ENCODE assay signal across 32 cellular contexts in the genomic region with DNA sequence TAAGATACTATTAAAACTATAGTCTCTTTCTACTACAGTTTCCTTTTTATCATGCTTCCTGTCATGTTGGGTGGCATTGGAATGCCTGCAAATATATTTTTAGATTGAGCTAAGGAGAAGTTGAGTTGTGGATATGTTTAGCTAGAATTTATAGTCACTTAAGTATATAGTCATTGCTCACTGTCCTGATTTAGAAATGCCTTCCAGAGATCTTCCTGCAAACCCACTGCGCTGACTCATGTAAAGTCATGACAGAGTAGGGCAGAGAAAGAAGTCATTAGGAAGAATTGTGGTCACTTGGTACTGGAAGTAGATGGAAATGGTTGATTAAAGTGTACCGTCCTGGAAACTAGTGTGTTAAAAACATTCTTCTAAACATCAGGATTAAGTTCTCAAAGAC.
DNase-seq lines count a peak whose midpoint lies in the region; ATAC-seq and TF ChIP-seq lines count a peak whose summit lies in the region.
"Had no signal": no experiment of that assay in that cellular context is flagged by ENCODE, and none has a peak within 500 bp of the region (broad histone marks: within the 10 kb centered on the region; RNA-seq: fewer than 3 reads in every experiment).

No MANE protein-coding gene starts in this region.

- H3K9me3 ChIP-seq in Karpas-422 (ENCODE audit: low read length) = no peaks in the 10 kb centered on the region; the same call in none of the 2 replicates
- H3K9me3 ChIP-seq: BLaER1, body of pancreas, esophagus squamous epithelium, gastrocnemius medialis, pancreas, suprapubic skin, upper lobe of right lung had no signal

- TF ChIP-seq CTCF in GM23338 (conservative IDR thresholded peaks at IDR 0.05; ENCODE audit: low read depth in 2 of 2) (no peak), epithelial cell of esophagus (IDR thresholded peaks at IDR 0.05; ENCODE audit: insufficient read depth, low read depth, low read length, missing control alignments) (no peak), retinal pigment epithelial cell (conservative IDR thresholded peaks at IDR 0.05; ENCODE audit: low read depth, low read length) (no peak), CD14-positive monocyte (IDR thresholded peaks at IDR 0.05) (no peak)

- ATAC-seq in GM23338 (no peak), GM21619 (IDR thresholded peaks at IDR 0.05; ENCODE audit: unreplicated experiment) (no peak), GM21423 (IDR thresholded peaks at IDR 0.05; ENCODE audit: unreplicated experiment) (no peak)
- ATAC-seq: body of pancreas, gastrocnemius medialis, HepG2, left cardiac atrium, Panc1, pancreas, upper lobe of right lung had no signal

- H4K20me1 ChIP-seq in GM23338 (replicated peaks; ENCODE audit: insufficient read depth) (no peaks in the 10 kb centered on the region), Karpas-422 (ENCODE audit: insufficient read depth, low read depth, low read length) (no peaks in the 10 kb centered on the region)
- H4K20me1 ChIP-seq: BLaER1 had no signal

- H3K4me3 ChIP-seq in GM23338 = no peak overlapping the region
- no peak overlapping the region for H3K4me3 ChIP-seq in epithelial cell of esophagus (ENCODE audit: low read length)
- no peak overlapping the region for H3K4me3 ChIP-seq in retinal pigment epithelial cell (ENCODE audit: low read length)
- H3K4me3 ChIP-seq in Karpas-422 (ENCODE audit: low read length) = no peak overlapping the region
- H3K4me3 ChIP-seq: BLaER1, body of pancreas, dorsolateral prefrontal cortex, esophagus squamous epithelium, gastrocnemius medialis, pancreas, suprapubic skin, upper lobe of right lung had no signal

- H3K4me3 Mint-ChIP-seq in GM23338 = no peak overlapping the region
- no peak overlapping the region for H3K4me3 Mint-ChIP-seq in CD14-positive monocyte
- H3K4me3 Mint-ChIP-seq: neural crest cell had no signal

- no peaks in the 10 kb centered on the region for H3K27me3 Mint-ChIP-seq in GM23338 (ENCODE audit: insufficient read depth, low read depth, poor library complexity)
- peaks cover 0 to 1% (median 0%) of the 10 kb centered on the region in 3 donors for H3K27me3 Mint-ChIP-seq in CD14-positive monocyte (ENCODE audit: low read depth in 3 of 3)

- H3K79me2 ChIP-seq in GM23338 (replicated peaks; ENCODE audit: insufficient read depth) (no peaks in the 10 kb centered on the region), Karpas-422 (ENCODE audit: low read length) (no peaks in the 10 kb centered on the region)

- H2AFZ ChIP-seq in GM23338 = 0 out of 2 replicates have a peak overlapping the region, but pooled peaks have one; percentile 12
- H2AFZ ChIP-seq in Karpas-422 (ENCODE audit: low read length) = no peak overlapping the region

- H3K27ac ChIP-seq in GM23338 (ENCODE audit: low read depth) = no peak overlapping the region
- no peak overlapping the region for H3K27ac ChIP-seq in Karpas-422 (ENCODE audit: low read length)
- H3K27ac ChIP-seq: BLaER1, body of pancreas, dorsolateral prefrontal cortex, esophagus squamous epithelium, gastrocnemius medialis, pancreas, suprapubic skin, upper lobe of right lung had no signal

- H3K4me1 ChIP-seq in GM23338 (ENCODE audit: insufficient read depth) (peaks cover 3% of the 10 kb centered on the region; the same call in 1 of the 2 replicates), Karpas-422 (ENCODE audit: low read length) (no peaks in the 10 kb centered on the region)
- H3K4me1 ChIP-seq: body of pancreas, esophagus squamous epithelium, gastrocnemius medialis, pancreas, suprapubic skin, upper lobe of right lung had no signal

- H3K36me3 ChIP-seq in GM23338 (ENCODE audit: insufficient read depth) = no peaks in the 10 kb centered on the region
- no peaks in the 10 kb centered on the region for H3K36me3 ChIP-seq in Karpas-422 (ENCODE audit: insufficient read depth, low read length)
- H3K36me3 ChIP-seq: BLaER1, esophagus squamous epithelium, gastrocnemius medialis, pancreas, suprapubic skin, upper lobe of right lung had no signal

- peaks cover 21% of the 10 kb centered on the region for H3K36me3 Mint-ChIP-seq in GM23338 (ENCODE audit: low read depth)
- H3K36me3 Mint-ChIP-seq in CD14-positive monocyte = no peaks in the 10 kb centered on the region

- H3K27me3 ChIP-seq in GM23338 (ENCODE audit: insufficient read depth) (no peaks in the 10 kb centered on the region), Karpas-422 (ENCODE audit: low read length) (no peaks in the 10 kb centered on the region)
- H3K27me3 ChIP-seq: BLaER1, body of pancreas, dorsolateral prefrontal cortex, esophagus squamous epithelium, gastrocnemius medialis, pancreas, suprapubic skin, upper lobe of right lung had no signal

- no peaks in the 10 kb centered on the region for H3F3A ChIP-seq in GM23338 (replicated peaks; ENCODE audit: low read depth)

- no peak for DNase-seq in GM23338 (ENCODE audit: low spot score)
- DNase-seq in RPMI7951 (ENCODE audit: low read depth) = peak; percentile 0
- DNase-seq in epithelial cell of esophagus (ENCODE audit: low read depth) = peak; percentile 32
- DNase-seq in retinal pigment epithelial cell (ENCODE audit: low read depth) = peak; percentile 16
- no peak for DNase-seq in Karpas-422
- DNase-seq in CD14-positive monocyte (ENCODE audit: low spot score) = no peak
- DNase-seq: activated gamma-delta T cell treated with Interleukin-2 at 50 U/mL for 16 hours; activated T-cell treated with anti-CD3 and anti-CD28 coated beads, Interleukin-2, amount 50 U/mL, for 48 hours; body of pancreas; COR-L47; DMS79; dorsolateral prefrontal cortex; esophagus squamous epithelium; gastrocnemius medialis; left cardiac atrium; MV-4-11; NCI-H1436; NCI-H345; NCI-H69; pancreas; retina; small intestine; stimulated activated naive CD4-positive, alpha-beta T cell; T-helper 1 cell; upper lobe of right lung had no signal

- intact Hi-C loops in CD14-positive monocyte (cut with micrococcal nuclease) = no loop called here

- H3K27ac Mint-ChIP-seq in GM23338 (no peak overlapping the region), CD14-positive monocyte (no peak overlapping the region)

- no peak overlapping the region for H3K9ac ChIP-seq in Karpas-422 (ENCODE audit: low read length)
- H3K9ac ChIP-seq: BLaER1 had no signal

- H3K4me2 ChIP-seq in GM23338 (no peak overlapping the region), Karpas-422 (ENCODE audit: low read depth, low read length, poor library complexity, severe bottlenecking) (no peak overlapping the region)
- H3K4me2 ChIP-seq: BLaER1 had no signal

- H3K9me3 Mint-ChIP-seq in GM23338 (peaks cover 9% of the 10 kb centered on the region), CD14-positive monocyte (peaks cover 0 to 10% (median 4%) of the 10 kb centered on the region in 7 donors)

- peaks cover 4% of the 10 kb centered on the region; the same call in 1 of the 2 replicates for H3K9me2 ChIP-seq in GM23338 (ENCODE audit: insufficient read depth)
- no peaks in the 10 kb centered on the region for H3K9me2 ChIP-seq in Karpas-422 (replicated peaks; ENCODE audit: insufficient read depth, low read length)

- H3K4me1 Mint-ChIP-seq in GM23338 (no peaks in the 10 kb centered on the region), CD14-positive monocyte (no peaks in the 10 kb centered on the region)
- H3K4me1 Mint-ChIP-seq: neural crest cell had no signal

TF ChIP-seq in GM23338, 12 proteins besides CTCF, POLR2A, EP300 and RAD21 (continues in another document):
- no peak for TF ChIP-seq STAT1 (IDR thresholded peaks at IDR 0.05; ENCODE audit: unreplicated experiment)
- TF ChIP-seq CREB1 (CRISPR knock-in tag; IDR thresholded peaks at IDR 0.05; ENCODE audit: low read depth) = no peak
- TF ChIP-seq POLR2AphosphoS5 (IDR thresholded peaks at IDR 0.05; ENCODE audit: low read depth) = no peak
- TF ChIP-seq ZNF331 (CRISPR knock-in tag; IDR thresholded peaks at IDR 0.05; ENCODE audit: low read depth) = no peak
- no peak for TF ChIP-seq EZH2 (IDR thresholded peaks at IDR 0.05; ENCODE audit: low read depth, unreplicated experiment)
- TF ChIP-seq JUNB (IDR thresholded peaks at IDR 0.05; ENCODE audit: unreplicated experiment) = no peak
- TF ChIP-seq, protein P1, sequence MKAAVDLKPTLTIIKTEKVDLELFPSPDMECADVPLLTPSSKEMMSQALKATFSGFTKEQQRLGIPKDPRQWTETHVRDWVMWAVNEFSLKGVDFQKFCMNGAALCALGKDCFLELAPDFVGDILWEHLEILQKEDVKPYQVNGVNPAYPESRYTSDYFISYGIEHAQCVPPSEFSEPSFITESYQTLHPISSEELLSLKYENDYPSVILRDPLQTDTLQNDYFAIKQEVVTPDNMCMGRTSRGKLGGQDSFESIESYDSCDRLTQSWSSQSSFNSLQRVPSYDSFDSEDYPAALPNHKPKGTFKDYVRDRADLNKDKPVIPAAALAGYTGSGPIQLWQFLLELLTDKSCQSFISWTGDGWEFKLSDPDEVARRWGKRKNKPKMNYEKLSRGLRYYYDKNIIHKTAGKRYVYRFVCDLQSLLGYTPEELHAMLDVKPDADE (IDR thresholded peaks at IDR 0.05) = no peak
- no peak for TF ChIP-seq ZNF114 (CRISPR knock-in tag; IDR thresholded peaks at IDR 0.05)
- TF ChIP-seq NANOG (IDR thresholded peaks at IDR 0.05; ENCODE audit: borderline replicate concordance) = no peak
- no peak for TF ChIP-seq REST (IDR thresholded peaks at IDR 0.05; ENCODE audit: unreplicated experiment)
- no peak for TF ChIP-seq EZH2phosphoT487 (IDR thresholded peaks at IDR 0.05; ENCODE audit: unreplicated experiment)

Comparison
In these comparisons a context has a peak if more than half of its experiments do, and no peak if none do; other contexts are left out.
1. DNase-seq: peak in RPMI7951 (single experiment), epithelial cell of esophagus (single experiment) and retinal pigment epithelial cell (single experiment); none in GM23338 (single experiment), Karpas-422 (single experiment) and CD14-positive monocyte (single experiment).